ENCODE assay signal across 11 cellular contexts in genomic region chr2:168515502-168515901, GRCh38. TPM values are rescaled to one million over a fixed set of nuclear protein-coding genes. Genes with fewer than 3 reads are reported as not detected.
DNase-seq lines count a peak whose midpoint lies in the region; ATAC-seq, FAIRE-seq and TF ChIP-seq lines count a peak whose summit lies in the region.
"Had no signal": no experiment of that assay in that cellular context is flagged by ENCODE, and none has a peak within 500 bp of the region (broad histone marks: within the 10 kb centered on the region; RNA-seq: fewer than 3 reads in every experiment).

No MANE protein-coding gene starts in this region.

- TF ChIP-seq POLR2A in heart left ventricle (IDR thresholded peaks at IDR 0.05) (no peak), gastrocnemius medialis (IDR thresholded peaks at IDR 0.05) (no peak), GM12891 (IDR thresholded peaks at IDR 0.05; ENCODE audit: low read depth, low read length) (no peak)

- H3K27ac ChIP-seq in heart left ventricle (peak overlapping the region in 11 of 12 donors; percentile 3 to 72 (median 31)), gastrocnemius medialis (peak overlapping the region in 2 of 4 donors; percentile 7 to 47)

- FAIRE-seq in GM12891 (lab: Jason Lieb, UNC), result no peak

- H3K4me1 ChIP-seq in heart left ventricle (peaks cover 0 to 44% (median 23%) of the 10 kb centered on the region in 12 donors), gastrocnemius medialis (peaks cover 23 to 32% of the 10 kb centered on the region in 2 donors)

- 24 to 37% (median 31%) methylated on average over 2 of the region's 2 CpGs for WGBS in heart left ventricle, 4 donors

- intact Hi-C loops in heart left ventricle (cut with DNase I), result loop anchor here in 3 of 10 donors (5.0 kb wide), 3 partner anchors 48 to 122 kb away; partner anchors contain the start of gene CERS6 (in 1 of the 3)
- intact Hi-C loops in gastrocnemius medialis (cut with DNase I; ENCODE audit: low total_unique reads), result loop anchor here (5.0 kb wide), 1 partner anchor 58 kb away; the partner anchor contains the start of gene CERS6

- H3K9me3 ChIP-seq in heart left ventricle, result no peaks in the 10 kb centered on the region
- H3K9me3 ChIP-seq in gastrocnemius medialis, result no peaks in the 10 kb centered on the region

- H3K36me3 ChIP-seq in heart left ventricle (no peaks in the 10 kb centered on the region), gastrocnemius medialis (no peaks in the 10 kb centered on the region)

- peak; percentile 35 for DNase-seq in G401 (ENCODE audit: low spot score)
- peak; percentile 73 for DNase-seq in astrocyte of the cerebellum (ENCODE audit: low read depth)
- no peak for DNase-seq in heart left ventricle
- no peak for DNase-seq in gastrocnemius medialis
- no peak for DNase-seq in germinal center (ENCODE audit: low spot score)
- no peak for DNase-seq in GM10266 (ENCODE audit: extremely low spot score)
- DNase-seq in GM12891 (ENCODE audit: insufficient read length, low spot score), result no peak
- no peak for DNase-seq in activated effector memory CD4-positive, alpha-beta T cell treated with Interleukin-2 at 50 U/mL for 16 hours
- DNase-seq: islet precursor cell, NCI-H1048 had no signal

- peak; percentile 23 to 44 (median 34) for ATAC-seq in heart left ventricle
- ATAC-seq in gastrocnemius medialis, result peak; percentile 62 to 65
- ATAC-seq: GM23338 had no signal

- TF ChIP-seq CTCF in astrocyte of the cerebellum (IDR thresholded peaks at IDR 0.05; ENCODE audit: low read depth, low read length, missing control alignments) (no peak), heart left ventricle (IDR thresholded peaks at IDR 0.05) (no peak), gastrocnemius medialis (IDR thresholded peaks at IDR 0.05 in 4 of 5, conservative IDR thresholded peaks at IDR 0.05 in 1 of 5) (no peak), GM10266 (IDR thresholded peaks at IDR 0.05; ENCODE audit: control insufficient read depth, insufficient read depth, low read depth, missing control alignments) (no peak)

- in situ Hi-C loops in G401 (cut with HindIII; ENCODE audit: low sequenced_read_pairs), result no loop called here
- in situ Hi-C loops in astrocyte of the cerebellum (cut with HindIII; ENCODE audit: low sequenced_read_pairs), result no loop called here
- in situ Hi-C loops in gastrocnemius medialis (cut with MboI; ENCODE audit: low sequenced_read_pairs in 4 of 4), result no loop called here

- H3K4me3 ChIP-seq in astrocyte of the cerebellum (ENCODE audit: low read depth, low read length) (no peak overlapping the region), heart left ventricle (no peak overlapping the region), gastrocnemius medialis (no peak overlapping the region)
- H3K4me3 ChIP-seq: GM23338 had no signal

- no peaks in the 10 kb centered on the region for H3K27me3 ChIP-seq in heart left ventricle
- no peaks in the 10 kb centered on the region for H3K27me3 ChIP-seq in gastrocnemius medialis

TF ChIP-seq in GM12891, 5 proteins besides CTCF, POLR2A, EP300 and RAD21:
- TF ChIP-seq POU2F2 (IDR thresholded peaks at IDR 0.05; ENCODE audit: low read depth, low read length) (no peak), POLR2AphosphoS5 (IDR thresholded peaks at IDR 0.05; ENCODE audit: low read depth, low read length) (no peak), SPI1 (IDR thresholded peaks at IDR 0.05; ENCODE audit: low read depth, low read length) (no peak), TAF1 (IDR thresholded peaks at IDR 0.05; ENCODE audit: low read depth, low read length) (no peak), PAX5 (IDR thresholded peaks at IDR 0.05; ENCODE audit: insufficient read depth, low read length, severe bottlenecking) (no peak)

RNA-seq across cellular contexts. Expression of gene CERS6, which starts 59.4 kb away (rescaled TPM):
- total RNA-seq in G401 (2014; rRNA removed; shearing (Covaris generic)), result 12.5 and 23.5 TPM in 2 replicates
- 10 to 100 TPM; 48.1 to 78.0 (median 67.1) TPM for total RNA-seq in heart left ventricle
- polyA plus RNA-seq in heart left ventricle, result 10 to 100 TPM; 22.1 to 49.3 TPM
- total RNA-seq in gastrocnemius medialis, result 10 to 100 TPM; 11.9 to 18.0 (median 14.7) TPM
- polyA plus RNA-seq in GM12891 (2012; ENCODE audit: low read depth, missing spikeins), result 1.7 TPM

Comparison
In these comparisons a context has a peak if more than half of its experiments do, and no peak if none do; other contexts are left out.
1. DNase-seq: peak in G401 (single experiment) and astrocyte of the cerebellum (single experiment); none in heart left ventricle (0 of 5), gastrocnemius medialis (0 of 2), germinal center (single experiment), GM10266 (single experiment), GM12891 (single experiment) and activated effector memory CD4-positive, alpha-beta T cell treated with Interleukin-2 at 50 U/mL for 16 hours (single experiment).